27 cellular contexts compared by ENCODE assay signal in genomic region chr7:113366122-113366521, GRCh38.
"Had no signal": no experiment of that assay in that cellular context is flagged by ENCODE, and none has a peak within 500 bp of the region (broad histone marks: within the 10 kb centered on the region; RNA-seq: fewer than 3 reads in every experiment).

No MANE protein-coding gene starts in this region.

- H3K4me3 ChIP-seq: ascending aorta, breast epithelium, cardiac muscle cell, colonic mucosa had no signal

- FAIRE-seq: frontal cortex had no signal

- H3K4me1 ChIP-seq: ascending aorta, breast epithelium, colonic mucosa had no signal

- ATAC-seq: activated naive CD4-positive, alpha-beta T cell treated with anti-CD3 and anti-CD28 coated beads, Interleukin-2, amount 50 U/mL, for 72 hours; activated T-cell treated with anti-CD3 and anti-CD28 coated beads, Interleukin-2, amount 50 U/mL, for 72 hours; esophagus mucosa had no signal

- H3K36me3 ChIP-seq: ascending aorta, breast epithelium, cardiac muscle cell, colonic mucosa had no signal

- DNase-seq: activated CD4-positive, alpha-beta memory T cell treated with anti-CD3 and anti-CD28 coated beads, Interleukin-2, amount 10 ng/mL, durations not matched to agents 7 days and 5 days; activated CD4-positive, alpha-beta T cell treated with anti-CD3 and anti-CD28 coated beads for 1 hour; activated CD4-positive, alpha-beta T cell treated with anti-CD3 and anti-CD28 coated beads for 4 hours; activated CD4-positive, alpha-beta T cell treated with anti-CD3 and anti-CD28 coated beads, Interleukin-2, amount 10 ng/mL, durations not matched to agents 7 days and 5 days; activated CD4-positive, alpha-beta T cell treated with anti-CD3 and anti-CD28 coated beads, Interleukin-2, amount 50 U/mL, for 4 hours; activated CD8-positive, alpha-beta memory T cell treated with anti-CD3 and anti-CD28 coated beads, Interleukin-2, amount 50 U/mL, for 48 hours; activated gamma-delta T cell; activated naive CD4-positive, alpha-beta T cell; activated naive CD4-positive, alpha-beta T cell treated with anti-CD3 and anti-CD28 coated beads, Interleukin-2, amount 10 ng/mL, durations not matched to agents 7 days and 5 days; activated naive CD8-positive, alpha-beta T cell treated with anti-CD3 and anti-CD28 coated beads, Interleukin-2, amount 10 ng/mL, durations not matched to agents 7 days and 5 days; activated T-cell treated with anti-CD3 and anti-CD28 coated beads for 4 hours; activated T-cell treated with anti-CD3 and anti-CD28 coated beads, Interleukin-2, amount 50 U/mL, for 24 hours; activated T-cell treated with anti-CD3 and anti-CD28 coated beads, Interleukin-2, amount 50 U/mL, for 72 hours; central memory CD4-positive, alpha-beta T cell; cerebellar nuclear complex; colonic mucosa; effector CD8-positive, alpha-beta T cell; endodermal cell; foreskin fibroblast; glutamatergic neuron; T-helper 2 cell had no signal

- H3K27ac ChIP-seq: ascending aorta, breast epithelium, cardiac muscle cell, colonic mucosa had no signal

- H3K9me3 ChIP-seq: ascending aorta, breast epithelium, colonic mucosa had no signal

- H3K27me3 ChIP-seq: ascending aorta, breast epithelium, cardiac muscle cell, colonic mucosa had no signal
